In the genomic region with DNA sequence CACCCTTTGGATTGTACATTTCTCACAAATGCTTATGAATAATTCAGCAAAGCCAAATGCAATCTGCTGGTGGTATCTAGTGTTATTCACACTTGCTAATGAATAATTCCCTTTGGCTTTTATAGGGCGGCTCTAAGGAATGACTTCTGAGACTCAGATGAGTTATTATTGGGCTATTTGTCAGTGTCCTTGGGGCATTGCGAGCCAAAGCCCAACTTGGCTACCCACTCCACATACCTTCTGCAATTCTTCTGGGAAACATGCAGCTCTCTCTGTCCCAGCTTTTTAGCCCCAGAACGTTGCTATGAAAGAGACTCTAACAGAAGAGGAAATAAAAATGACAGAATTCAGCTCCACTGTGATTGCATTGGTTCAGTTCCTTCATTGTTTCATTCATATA, we compare ENCODE assay signal across 12 cellular contexts. TPM values are rescaled to one million over a fixed set of nuclear protein-coding genes. Genes with fewer than 3 reads are reported as not detected.
DNase-seq lines count a peak whose midpoint lies in the region; ATAC-seq and TF ChIP-seq lines count a peak whose summit lies in the region.
"Had no signal": no experiment of that assay in that cellular context is flagged by ENCODE, and none has a peak within 500 bp of the region (broad histone marks: within the 10 kb centered on the region; RNA-seq: fewer than 3 reads in every experiment).

No MANE protein-coding gene starts in this region.

- DNase-seq in activated naive CD8-positive, alpha-beta T cell treated with anti-CD3 and anti-CD28 coated beads, Interleukin-2, amount 10 ng/mL, durations not matched to agents 7 days and 5 days: no peak
- DNase-seq in activated naive CD8-positive, alpha-beta T cell treated with anti-CD3 and anti-CD28 coated beads, Interleukin-2, amount 50 U/mL, for 24 hours: no peak
- DNase-seq in RWPE2 (ENCODE audit: low spot score): no peak
- peak; percentile 50 for DNase-seq in fibroblast of pulmonary artery (ENCODE audit: low read depth)
- no peak for DNase-seq in stimulated activated naive B cell treated with anti-CD40 and anti-IgM and Interleukin-4, amounts not matched to agents 10 μg/mL and 1 μg/mL and 100 μg/mL, for 72 hours
- no peak for DNase-seq in thyroid gland
- DNase-seq in NAMALWA (ENCODE audit: low spot score): no peak
- DNase-seq: NCI-H1694 treated with DMSO at 0.1 percent for 48 hours had no signal

- H3K9me3 ChIP-seq in RWPE2 (ENCODE audit: severe bottlenecking) (no peaks in the 10 kb centered on the region), thyroid gland (no peaks in the 10 kb centered on the region)
- H3K9me3 ChIP-seq: neutrophil had no signal

- H3K36me3 ChIP-seq in RWPE2 (ENCODE audit: low read depth) (no peaks in the 10 kb centered on the region), thyroid gland (no peaks in the 10 kb centered on the region)
- H3K36me3 ChIP-seq: neutrophil had no signal

- no peak for ATAC-seq in activated naive CD8-positive, alpha-beta T cell treated with anti-CD3 and anti-CD28 coated beads, Interleukin-2, amount 10 ng/mL, durations not matched to agents 7 days and 5 days (ENCODE audit: low read depth)
- no peak for ATAC-seq in activated naive CD8-positive, alpha-beta T cell treated with anti-CD3 and anti-CD28 coated beads, Interleukin-2, amount 50 U/mL, for 24 hours
- ATAC-seq in RWPE2 (ENCODE audit: low read depth) (peak; percentile 49), HG03135 (IDR thresholded peaks at IDR 0.05; ENCODE audit: unreplicated experiment) (no peak)
- ATAC-seq in stimulated activated naive B cell treated with anti-CD40 and anti-IgM and Interleukin-4, amounts not matched to agents 10 μg/mL and 1 μg/mL and 100 μg/mL, for 72 hours (replicated peaks): no peak

- no peak for TF ChIP-seq CTCF in RWPE2 (IDR thresholded peaks at IDR 0.05; ENCODE audit: poor library complexity, severe bottlenecking)
- no peak for TF ChIP-seq CTCF in fibroblast of pulmonary artery (IDR thresholded peaks at IDR 0.05; ENCODE audit: low read length, missing control alignments)
- TF ChIP-seq CTCF in thyroid gland (IDR thresholded peaks at IDR 0.05): no peak

- H3K27me3 ChIP-seq in RWPE2 (ENCODE audit: insufficient read depth, poor library complexity, severe bottlenecking) (no peaks in the 10 kb centered on the region), thyroid gland (no peaks in the 10 kb centered on the region)
- H3K27me3 ChIP-seq: neutrophil had no signal

- no peak for TF ChIP-seq POLR2A in thyroid gland (IDR thresholded peaks at IDR 0.05)

- H3K27ac ChIP-seq in RWPE2 (ENCODE audit: poor library complexity, severe bottlenecking) (peak overlapping the region; percentile 63), thyroid gland (no peak overlapping the region)
- H3K27ac ChIP-seq: C4-2B, HL-60, neutrophil had no signal

- H3K27ac Mint-ChIP-seq in activated naive CD8-positive, alpha-beta T cell treated with anti-CD3 and anti-CD28 coated beads, Interleukin-2, amount 10 ng/mL, durations not matched to agents 7 days and 5 days: peak overlapping the region; percentile 13
- H3K27ac Mint-ChIP-seq in activated naive CD8-positive, alpha-beta T cell treated with anti-CD3 and anti-CD28 coated beads, Interleukin-2, amount 50 U/mL, for 24 hours: no peak overlapping the region
- peak overlapping the region; percentile 44 for H3K27ac Mint-ChIP-seq in stimulated activated naive B cell treated with anti-CD40 and anti-IgM and Interleukin-4, amounts not matched to agents 10 μg/mL and 1 μg/mL and 100 μg/mL, for 72 hours

- H3K36me3 Mint-ChIP-seq in activated naive CD8-positive, alpha-beta T cell treated with anti-CD3 and anti-CD28 coated beads, Interleukin-2, amount 10 ng/mL, durations not matched to agents 7 days and 5 days: no peaks in the 10 kb centered on the region
- H3K36me3 Mint-ChIP-seq in activated naive CD8-positive, alpha-beta T cell treated with anti-CD3 and anti-CD28 coated beads, Interleukin-2, amount 50 U/mL, for 24 hours (ENCODE audit: low read depth): peaks cover 9% of the 10 kb centered on the region
- peaks cover 6 to 9% of the 10 kb centered on the region in 2 donors for H3K36me3 Mint-ChIP-seq in stimulated activated naive B cell treated with anti-CD40 and anti-IgM and Interleukin-4, amounts not matched to agents 10 μg/mL and 1 μg/mL and 100 μg/mL, for 72 hours

- H3K4me1 Mint-ChIP-seq in activated naive CD8-positive, alpha-beta T cell treated with anti-CD3 and anti-CD28 coated beads, Interleukin-2, amount 10 ng/mL, durations not matched to agents 7 days and 5 days: peaks cover 17% of the 10 kb centered on the region
- H3K4me1 Mint-ChIP-seq in activated naive CD8-positive, alpha-beta T cell treated with anti-CD3 and anti-CD28 coated beads, Interleukin-2, amount 50 U/mL, for 24 hours: peaks cover 32% of the 10 kb centered on the region
- H3K4me1 Mint-ChIP-seq in stimulated activated naive B cell treated with anti-CD40 and anti-IgM and Interleukin-4, amounts not matched to agents 10 μg/mL and 1 μg/mL and 100 μg/mL, for 72 hours: peaks cover 26 to 36% of the 10 kb centered on the region in 2 donors

- H3K9me3 Mint-ChIP-seq in activated naive CD8-positive, alpha-beta T cell treated with anti-CD3 and anti-CD28 coated beads, Interleukin-2, amount 10 ng/mL, durations not matched to agents 7 days and 5 days: peaks cover 2% of the 10 kb centered on the region
- H3K9me3 Mint-ChIP-seq in activated naive CD8-positive, alpha-beta T cell treated with anti-CD3 and anti-CD28 coated beads, Interleukin-2, amount 50 U/mL, for 24 hours: peaks cover 9% of the 10 kb centered on the region
- H3K9me3 Mint-ChIP-seq in stimulated activated naive B cell treated with anti-CD40 and anti-IgM and Interleukin-4, amounts not matched to agents 10 μg/mL and 1 μg/mL and 100 μg/mL, for 72 hours: peaks cover 3 to 6% of the 10 kb centered on the region in 2 donors

- H3K4me1 ChIP-seq in RWPE2 (ENCODE audit: insufficient read depth, poor library complexity, severe bottlenecking) (peaks cover 37% of the 10 kb centered on the region), thyroid gland (peaks cover 5 to 6% of the 10 kb centered on the region in 2 donors)

- 54 to 60% methylated on average over 3 of the region's 3 CpGs for WGBS in thyroid gland, 2 donors

- intact Hi-C loops in thyroid gland (cut with DNase I): no loop called here

- H3K4me3 ChIP-seq in RWPE2 (ENCODE audit: severe bottlenecking) (no peak overlapping the region), fibroblast of pulmonary artery (replicated peaks; ENCODE audit: low read depth, low read length) (no peak overlapping the region), thyroid gland (replicated peaks in 1 of 3) (no peak overlapping the region)

- H3K27me3 Mint-ChIP-seq in activated naive CD8-positive, alpha-beta T cell treated with anti-CD3 and anti-CD28 coated beads, Interleukin-2, amount 10 ng/mL, durations not matched to agents 7 days and 5 days: no peaks in the 10 kb centered on the region
- no peaks in the 10 kb centered on the region for H3K27me3 Mint-ChIP-seq in activated naive CD8-positive, alpha-beta T cell treated with anti-CD3 and anti-CD28 coated beads, Interleukin-2, amount 50 U/mL, for 24 hours
- no peaks in the 10 kb centered on the region for H3K27me3 Mint-ChIP-seq in stimulated activated naive B cell treated with anti-CD40 and anti-IgM and Interleukin-4, amounts not matched to agents 10 μg/mL and 1 μg/mL and 100 μg/mL, for 72 hours

- H3K4me3 Mint-ChIP-seq in activated naive CD8-positive, alpha-beta T cell treated with anti-CD3 and anti-CD28 coated beads, Interleukin-2, amount 10 ng/mL, durations not matched to agents 7 days and 5 days: no peak overlapping the region
- H3K4me3 Mint-ChIP-seq in activated naive CD8-positive, alpha-beta T cell treated with anti-CD3 and anti-CD28 coated beads, Interleukin-2, amount 50 U/mL, for 24 hours: no peak overlapping the region
- H3K4me3 Mint-ChIP-seq in stimulated activated naive B cell treated with anti-CD40 and anti-IgM and Interleukin-4, amounts not matched to agents 10 μg/mL and 1 μg/mL and 100 μg/mL, for 72 hours: no peak overlapping the region

- POLR2A ChIA-PET in activated naive CD8-positive, alpha-beta T cell treated with anti-CD3 and anti-CD28 coated beads, Interleukin-2, amount 10 ng/mL, durations not matched to agents 7 days and 5 days (lab: Charles Lee): no interaction called here

RNA-seq across cellular contexts. Expression of gene FTO, which starts 41.2 kb away (rescaled TPM):
- 10 to 100 TPM; 46.3 to 47.2 TPM for total RNA-seq in activated naive CD8-positive, alpha-beta T cell treated with anti-CD3 and anti-CD28 coated beads, Interleukin-2, amount 10 ng/mL, durations not matched to agents 7 days and 5 days
- 100 to 1,000 TPM; 125 to 182 (median 164) TPM for total RNA-seq in thyroid gland

RNA-seq across cellular contexts. Expression of gene RPGRIP1L, which starts 41.5 kb away (rescaled TPM):
- total RNA-seq in activated naive CD8-positive, alpha-beta T cell treated with anti-CD3 and anti-CD28 coated beads, Interleukin-2, amount 10 ng/mL, durations not matched to agents 7 days and 5 days: 1 to 10 TPM; 5.1 to 5.5 TPM
- 10 to 100 TPM in 2 of 4 donors, 1 to 10 TPM in 2; 7.3 to 14.5 (median 11.0) TPM for total RNA-seq in thyroid gland
